30 cellular contexts compared by ENCODE assay signal in the genomic region with DNA sequence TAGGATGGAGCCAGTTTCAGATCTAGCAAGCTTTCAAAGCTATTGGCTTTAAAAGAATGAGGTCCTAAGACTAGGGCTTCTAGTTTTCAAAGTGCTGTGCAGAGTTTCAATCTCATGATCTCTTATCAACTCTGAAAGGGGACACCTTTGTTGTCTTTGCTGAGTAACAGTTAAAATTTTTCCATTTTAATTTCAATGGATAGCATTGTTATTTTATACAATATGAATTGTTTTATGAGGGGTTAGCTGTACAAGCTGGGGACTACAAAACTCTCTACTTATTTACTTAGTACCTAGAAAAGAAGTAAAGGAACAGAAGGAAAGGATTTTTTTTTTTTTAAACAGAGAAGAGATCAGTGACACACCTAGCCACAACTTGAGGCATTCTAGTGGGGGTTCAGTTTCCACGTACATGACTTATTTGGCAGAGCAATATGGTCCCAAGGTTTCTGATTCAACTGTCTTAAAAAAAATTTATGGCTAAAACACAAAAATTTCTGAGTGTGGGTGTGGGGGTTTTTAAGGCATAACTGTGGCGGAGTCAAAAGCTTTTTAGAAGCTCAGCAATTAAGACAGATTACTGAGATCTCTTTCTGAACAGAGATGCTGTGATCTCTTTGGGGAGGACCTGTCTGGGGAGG. TPM values are rescaled to one million over a fixed set of nuclear protein-coding genes. Genes with fewer than 3 reads are reported as not detected.
DNase-seq lines count a peak whose midpoint lies in the region; ATAC-seq, FAIRE-seq and TF ChIP-seq lines count a peak whose summit lies in the region.
"Had no signal": no experiment of that assay in that cellular context is flagged by ENCODE, and none has a peak within 500 bp of the region (broad histone marks: within the 10 kb centered on the region; RNA-seq: fewer than 3 reads in every experiment).

No MANE protein-coding gene starts in this region.

- H3K9me3 ChIP-seq in heart right ventricle (no peaks in the 10 kb centered on the region), right atrium auricular region (no peaks in the 10 kb centered on the region), keratinocyte (ENCODE audit: control insufficient read depth, low read depth, low read length) (no peaks in the 10 kb centered on the region), tibial artery (no peaks in the 10 kb centered on the region), trophoblast cell (ENCODE audit: insufficient read depth, low read depth, low read length) (no peaks in the 10 kb centered on the region)
- H3K9me3 ChIP-seq: adrenal gland, psoas muscle, vagina had no signal

- WGBS in heart right ventricle, 2 donors = 77 to 81% methylated on average over 2 of the region's 2 CpGs
- WGBS in trophoblast cell (ENCODE audit: extremely low coverage, insufficient coverage, insufficient read length) = no CpG with 5 or more reads among the region's 2 CpGs

- H3K14ac ChIP-seq in trophoblast cell (ENCODE audit: low read length) = no peak overlapping the region

- in situ Hi-C loops in SK-MEL-5 (cut with HindIII; ENCODE audit: low pct_unique_long_range_greater_than_20kb, low sequenced_read_pairs) = no loop called here

- no peak overlapping the region for H2BK12ac ChIP-seq in trophoblast cell (ENCODE audit: low read length)

- no peak overlapping the region for H3K18ac ChIP-seq in trophoblast cell (ENCODE audit: low read length)

- no peak overlapping the region for H2AFZ ChIP-seq in keratinocyte (ENCODE audit: control insufficient read depth, low read length)
- H2AFZ ChIP-seq in trophoblast cell (ENCODE audit: insufficient read depth, low read length, poor library complexity) = no peak overlapping the region
- H2AFZ ChIP-seq: GM23248 had no signal

- peak in 1 of 8 donors; percentile 34 for ATAC-seq in heart right ventricle
- ATAC-seq in HG03175 (IDR thresholded peaks at IDR 0.05; ENCODE audit: unreplicated experiment) = no peak
- ATAC-seq in HG02759 (IDR thresholded peaks at IDR 0.05; ENCODE audit: unreplicated experiment) = no peak
- ATAC-seq: activated CD8-positive, alpha-beta T cell treated with anti-CD3 and anti-CD28 coated beads for 36 hours; K562; psoas muscle; stimulated activated naive B cell treated with anti-CD40 and anti-IgM and Interleukin-4, amounts not matched to agents 10 μg/mL and 1 μg/mL and 100 μg/mL, for 72 hours had no signal

- dilution Hi-C loops in keratinocyte (cut with MboI; ENCODE audit: extremely low pct_ligation_motif_present, low sequenced_read_pairs) = no loop called here

- no peak overlapping the region for H2BK5ac ChIP-seq in trophoblast cell (ENCODE audit: low read depth, low read length, poor library complexity)

- peaks cover 0 to 52% (median 23%) of the 10 kb centered on the region in 9 donors for H3K4me1 ChIP-seq in heart right ventricle
- H3K4me1 ChIP-seq in right atrium auricular region = peaks cover 0 to 28% of the 10 kb centered on the region in 2 donors
- H3K4me1 ChIP-seq in keratinocyte (ENCODE audit: control insufficient read depth, extremely low read depth, insufficient read depth, low read length) = peaks cover 7% of the 10 kb centered on the region
- peaks cover 0 to 62% (median 26%) of the 10 kb centered on the region in 4 donors for H3K4me1 ChIP-seq in tibial artery
- no peaks in the 10 kb centered on the region for H3K4me1 ChIP-seq in trophoblast cell (ENCODE audit: control insufficient read depth in 1 of 2, insufficient read depth in 2 of 2, low read length in 2 of 2)
- H3K4me1 ChIP-seq: adrenal gland, psoas muscle, vagina had no signal

- H2BK120ac ChIP-seq in trophoblast cell (ENCODE audit: insufficient read depth, low read length, poor library complexity) = no peak overlapping the region

- H3K79me1 ChIP-seq in trophoblast cell (ENCODE audit: low read length) = no peaks in the 10 kb centered on the region

- no peaks in the 10 kb centered on the region for H3K79me2 ChIP-seq in keratinocyte (ENCODE audit: control insufficient read depth, insufficient read depth, low read length)
- no peaks in the 10 kb centered on the region for H3K79me2 ChIP-seq in trophoblast cell (ENCODE audit: control insufficient read depth, insufficient read depth, low read length, poor library complexity)

- H3K4me3 ChIP-seq in heart right ventricle (peak overlapping the region in 1 of 10 donors; percentile 1), right atrium auricular region (no peak overlapping the region), keratinocyte (ENCODE audit: control insufficient read depth in 2 of 3, extremely low read depth in 1 of 3, insufficient read depth in 2 of 3, low read depth in 1 of 3, low read length in 3 of 3) (no peak overlapping the region), tibial artery (peak overlapping the region in 1 of 2 donors; percentile 7), trophoblast cell (ENCODE audit: low read depth, low read length) (no peak overlapping the region)
- H3K4me3 ChIP-seq: adrenal gland, GM23248, K562, psoas muscle, vagina had no signal

- no peak overlapping the region for H4K91ac ChIP-seq in trophoblast cell (ENCODE audit: low read depth, low read length)

- no peaks in the 10 kb centered on the region for H4K20me1 ChIP-seq in keratinocyte (ENCODE audit: control insufficient read depth, extremely low read depth, insufficient read depth, low read length)

- peak; percentile 23 for FAIRE-seq in keratinocyte (lab: Jason Lieb, UNC)
- FAIRE-seq: HTR-8/SVneo, islet of Langerhans, K562 had no signal

- H3K27me3 ChIP-seq in heart right ventricle (no peaks in the 10 kb centered on the region), right atrium auricular region (no peaks in the 10 kb centered on the region), keratinocyte (ENCODE audit: control insufficient read depth, extremely low read depth, insufficient read depth, low read length) (no peaks in the 10 kb centered on the region), tibial artery (no peaks in the 10 kb centered on the region), trophoblast cell (ENCODE audit: insufficient read depth, low read length) (no peaks in the 10 kb centered on the region)
- H3K27me3 ChIP-seq: adrenal gland, vagina had no signal

- no peaks in the 10 kb centered on the region for H3K36me3 ChIP-seq in heart right ventricle
- H3K36me3 ChIP-seq in right atrium auricular region = no peaks in the 10 kb centered on the region
- H3K36me3 ChIP-seq in keratinocyte (ENCODE audit: control insufficient read depth in 2 of 2, extremely low read depth in 1 of 2, insufficient read depth in 2 of 2, low read length in 2 of 2) = no peaks in the 10 kb centered on the region
- no peaks in the 10 kb centered on the region for H3K36me3 ChIP-seq in tibial artery
- no peaks in the 10 kb centered on the region for H3K36me3 ChIP-seq in trophoblast cell (ENCODE audit: control insufficient read depth in 1 of 2, insufficient read depth in 2 of 2, low read length in 2 of 2)
- H3K36me3 ChIP-seq: adrenal gland, vagina had no signal

- H3K23ac ChIP-seq in trophoblast cell (ENCODE audit: low read length) = no peak overlapping the region

- TF ChIP-seq CTCF in heart right ventricle (IDR thresholded peaks at IDR 0.05) = no peak
- no peak for TF ChIP-seq CTCF in right atrium auricular region (IDR thresholded peaks at IDR 0.05)
- no peak for TF ChIP-seq CTCF in keratinocyte (optimal IDR thresholded peaks at IDR 0.05 in 1 of 3, IDR thresholded peaks at IDR 0.05 in 1 of 3, conservative IDR thresholded peaks at IDR 0.05 in 1 of 3; ENCODE audit: extremely low read depth in 1 of 3, insufficient read depth in 2 of 3, low read length in 3 of 3)
- TF ChIP-seq CTCF in tibial artery (IDR thresholded peaks at IDR 0.05) = no peak

- no peak overlapping the region for H4K8ac ChIP-seq in trophoblast cell (ENCODE audit: low read depth, low read length)

- no peak overlapping the region for H2AK5ac ChIP-seq in trophoblast cell (ENCODE audit: low read length)

- H3K9ac ChIP-seq in keratinocyte (ENCODE audit: control insufficient read depth, extremely low read depth, insufficient read depth, low read length) (no peak overlapping the region), trophoblast cell (ENCODE audit: low read length) (no peak overlapping the region)
- H3K9ac ChIP-seq: GM23248 had no signal

- no peak overlapping the region for H3K4ac ChIP-seq in trophoblast cell (ENCODE audit: low read depth, low read length)

- no peak overlapping the region for H4K12ac ChIP-seq in trophoblast cell (ENCODE audit: low read depth, low read length)

- peak overlapping the region in 7 of 10 donors; percentile 12 to 72 (median 49) for H3K27ac ChIP-seq in heart right ventricle
- peak overlapping the region in 1 of 2 donors; percentile 11 for H3K27ac ChIP-seq in right atrium auricular region
- H3K27ac ChIP-seq in keratinocyte (ENCODE audit: control insufficient read depth, insufficient read depth, low read length) = no peak overlapping the region
- peak overlapping the region; percentile 64 to 74 for H3K27ac ChIP-seq in tibial artery
- H3K27ac ChIP-seq in trophoblast cell (ENCODE audit: low read depth, low read length) = no peak overlapping the region
- H3K27ac ChIP-seq: adrenal gland, GM23248, psoas muscle, vagina had no signal

- H3K9me1 ChIP-seq in keratinocyte (ENCODE audit: control insufficient read depth, extremely low read depth, insufficient read depth, low read length) = no peaks in the 10 kb centered on the region

- DNase-seq in heart right ventricle = no peak
- DNase-seq in right atrium auricular region (ENCODE audit: low spot score) = no peak
- peak; percentile 10 for DNase-seq in SK-MEL-5 (ENCODE audit: low read depth, low spot score)
- no peak for DNase-seq in keratinocyte (ENCODE audit: low read depth, low spot score)
- DNase-seq in tibial artery = no peak
- DNase-seq in trophoblast cell = no peak
- DNase-seq: activated CD8-positive, alpha-beta memory T cell treated with anti-CD3 and anti-CD28 coated beads, Interleukin-2, amount 50 U/mL, for 48 hours; activated CD8-positive, alpha-beta T cell treated with anti-CD3 and anti-CD28 coated beads for 36 hours; activated naive CD4-positive, alpha-beta T cell treated with anti-CD3 and anti-CD28 coated beads for 36 hours; adrenal gland; CD4-positive, alpha-beta memory T cell; effector CD8-positive, alpha-beta T cell; GM23248; HFFc6; naive B cell; NCI-H1105; NCI-H187 treated with DMSO at 0.1 percent for 48 hours; NCI-H2227 treated with DMSO at 0.1 percent for 48 hours; NCI-H526; NK-92 treated with Interleukin-12 subunit alpha and Interleukin-12 subunit beta, amount 100 ng/mL, for 24 hours; nucleus accumbens; psoas muscle; SHP77; stimulated activated naive B cell treated with anti-CD40 and anti-IgM and Interleukin-4, amounts not matched to agents 10 μg/mL and 1 μg/mL and 100 μg/mL, for 72 hours had no signal

- intact Hi-C loops in heart right ventricle (cut with DNase I) = loop anchor here in 2 of 10 donors (5.0 kb wide), 1 partner anchor 43 kb away; no protein-coding TSS in a partner anchor
- intact Hi-C loops in tibial artery (cut with DNase I; ENCODE audit: low total_unique reads) = no loop called here

- H3K4me2 ChIP-seq in keratinocyte (ENCODE audit: control insufficient read depth, extremely low read depth, insufficient read depth, low read depth, low read length) (no peak overlapping the region), trophoblast cell (ENCODE audit: low read length) (no peak overlapping the region)

RNA-seq across cellular contexts. Expression of a gene that starts 46.1 kb away (rescaled TPM):
- total RNA-seq in heart right ventricle (10 to 100 TPM; 23.0 to 38.2 (median 27.5) TPM), right atrium auricular region (10 to 100 TPM; 30.9 to 32.8 TPM)
- polyA plus RNA-seq in heart right ventricle (10 to 100 TPM; 11.1 to 17.9 TPM), keratinocyte (82.1 to 117 TPM (median 84.2 TPM) in 3 replicates)
- 89.6 and 94.1 TPM in 2 replicates for total RNA-seq in SK-MEL-5 (2014; rRNA removed; shearing (Covaris generic))
- polyA plus RNA-seq in SK-MEL-5 (2015; cell fraction: cytosol; rRNA removed) = 67.9 and 86.6 TPM in 2 replicates
- polyA plus RNA-seq in SK-MEL-5 (2015; cell fraction: nucleus; rRNA removed) = 157 and 196 TPM in 2 replicates
- polyA plus RNA-seq in keratinocyte (2011; ENCODE audit: low read depth) = 69.6 TPM
- polyA plus RNA-seq in keratinocyte (2011; cell fraction: cytosol; rRNA removed) = 27.6 and 29.1 TPM in 2 replicates
- 356 and 357 TPM in 2 replicates for polyA plus RNA-seq in keratinocyte (2011; cell fraction: nucleus; rRNA removed)
- 37.1 and 115 TPM in 2 replicates for polyA plus RNA-seq in keratinocyte (2012; ENCODE audit: low replicate concordance)
- polyA minus RNA-seq in keratinocyte = 306 to 390 TPM (median 389 TPM) in 3 replicates
- polyA minus RNA-seq in keratinocyte (2011; cell fraction: cytosol; rRNA and poly(A)+ RNA removed) = 89.8 TPM
- 497 and 766 TPM in 2 replicates for polyA minus RNA-seq in keratinocyte (2011; cell fraction: nucleus; rRNA and poly(A)+ RNA removed)
- polyA plus RNA-seq in trophoblast cell (2013) = 34.3 and 36.3 TPM in 2 replicates

Comparison
In these comparisons a context has a peak if more than half of its experiments do, and no peak if none do; other contexts are left out.
1. H3K27ac ChIP-seq: peak in heart right ventricle (7 of 10) and tibial artery (2 of 2); none in keratinocyte (single experiment) and trophoblast cell (single experiment).